28 cellular contexts compared by ENCODE assay signal in the genomic region with DNA sequence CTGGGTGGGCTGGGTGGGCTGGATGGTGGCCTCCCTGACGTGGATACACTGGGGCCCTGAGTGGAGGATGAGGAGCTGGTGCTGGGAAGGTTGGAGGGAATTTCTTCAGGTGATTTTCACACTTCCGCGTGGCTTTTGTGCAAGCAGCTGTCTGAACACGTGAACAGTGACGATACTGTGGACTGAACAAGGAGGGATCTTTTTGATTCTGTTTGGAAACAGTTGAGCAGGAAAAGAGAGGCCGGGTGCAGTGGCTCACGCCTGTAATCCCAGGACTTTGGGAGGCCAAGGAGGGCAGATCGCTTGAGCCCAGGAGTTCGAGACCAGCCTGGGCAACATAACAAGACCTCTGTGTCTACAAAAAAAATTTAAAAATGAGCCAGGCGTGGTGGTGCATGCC. TPM values are rescaled to one million over a fixed set of nuclear protein-coding genes. Genes with fewer than 3 reads are reported as not detected.
"Had no signal": no experiment of that assay in that cellular context is flagged by ENCODE, and none has a peak within 500 bp of the region (broad histone marks: within the 10 kb centered on the region; RNA-seq: fewer than 3 reads in every experiment).

No MANE protein-coding gene starts in this region.

- H3K36me3 ChIP-seq: brain microvascular endothelial cell, left ventricle myocardium inferior, spleen, thoracic aorta, upper lobe of left lung, WERI-Rb-1 had no signal

- H3K9me3 ChIP-seq: left ventricle myocardium inferior, spleen, thoracic aorta, upper lobe of left lung had no signal

- H3K4me1 ChIP-seq: foreskin keratinocyte, left ventricle myocardium inferior, spleen, upper lobe of left lung had no signal

- H3K4me3 ChIP-seq: left ventricle myocardium inferior, spleen, thoracic aorta, upper lobe of left lung had no signal

- H3K4me1 Mint-ChIP-seq: activated CD4-positive, alpha-beta T cell treated with anti-CD3 and anti-CD28 coated beads, Interleukin-2, amount 10 ng/mL, durations not matched to agents 7 days and 5 days; activated naive CD4-positive, alpha-beta T cell treated with anti-CD3 and anti-CD28 coated beads, Interleukin-2, amount 50 U/mL, for 24 hours; immature natural killer cell had no signal

- H3K4me3 Mint-ChIP-seq: activated CD4-positive, alpha-beta T cell treated with anti-CD3 and anti-CD28 coated beads, Interleukin-2, amount 10 ng/mL, durations not matched to agents 7 days and 5 days; activated CD8-positive, alpha-beta memory T cell treated with anti-CD3 and anti-CD28 coated beads, Interleukin-2, amount 10 ng/mL, durations not matched to agents 7 days and 5 days; activated CD8-positive, alpha-beta T cell treated with anti-CD3 and anti-CD28 coated beads for 36 hours; activated naive CD4-positive, alpha-beta T cell treated with anti-CD3 and anti-CD28 coated beads, Interleukin-2, amount 50 U/mL, for 24 hours; immature natural killer cell; T-helper 2 cell treated with Interferon-gamma antibody and Interleukin-4, amounts not matched to agents 5 μg/mL and 100 μg/mL, for 36 hours had no signal

- H3K27ac Mint-ChIP-seq: activated CD4-positive, alpha-beta T cell treated with anti-CD3 and anti-CD28 coated beads, Interleukin-2, amount 10 ng/mL, durations not matched to agents 7 days and 5 days; activated CD8-positive, alpha-beta memory T cell treated with anti-CD3 and anti-CD28 coated beads, Interleukin-2, amount 10 ng/mL, durations not matched to agents 7 days and 5 days; activated CD8-positive, alpha-beta T cell treated with anti-CD3 and anti-CD28 coated beads for 36 hours; activated naive CD4-positive, alpha-beta T cell treated with anti-CD3 and anti-CD28 coated beads, Interleukin-2, amount 50 U/mL, for 24 hours; immature natural killer cell; T-helper 2 cell treated with Interferon-gamma antibody and Interleukin-4, amounts not matched to agents 5 μg/mL and 100 μg/mL, for 36 hours had no signal

- H3K9me3 Mint-ChIP-seq: activated CD4-positive, alpha-beta T cell treated with anti-CD3 and anti-CD28 coated beads, Interleukin-2, amount 10 ng/mL, durations not matched to agents 7 days and 5 days; activated CD8-positive, alpha-beta T cell treated with anti-CD3 and anti-CD28 coated beads for 36 hours; activated naive CD4-positive, alpha-beta T cell treated with anti-CD3 and anti-CD28 coated beads, Interleukin-2, amount 50 U/mL, for 24 hours; immature natural killer cell; T-helper 2 cell treated with Interferon-gamma antibody and Interleukin-4, amounts not matched to agents 5 μg/mL and 100 μg/mL, for 36 hours had no signal

- H3K27ac ChIP-seq: brain microvascular endothelial cell, foreskin keratinocyte, left ventricle myocardium inferior, spleen, thoracic aorta, upper lobe of left lung, WERI-Rb-1 had no signal

- H3K36me3 Mint-ChIP-seq: activated CD8-positive, alpha-beta memory T cell treated with anti-CD3 and anti-CD28 coated beads, Interleukin-2, amount 10 ng/mL, durations not matched to agents 7 days and 5 days; activated naive CD4-positive, alpha-beta T cell treated with anti-CD3 and anti-CD28 coated beads, Interleukin-2, amount 50 U/mL, for 24 hours had no signal

- ATAC-seq: activated CD8-positive, alpha-beta memory T cell treated with anti-CD3 and anti-CD28 coated beads, Interleukin-2, amount 10 ng/mL, durations not matched to agents 7 days and 5 days; activated CD8-positive, alpha-beta T cell treated with anti-CD3 and anti-CD28 coated beads for 36 hours; foreskin keratinocyte had no signal

- H3K27me3 ChIP-seq: brain microvascular endothelial cell, foreskin keratinocyte, spleen, upper lobe of left lung had no signal

- H3K27me3 Mint-ChIP-seq: activated CD4-positive, alpha-beta T cell treated with anti-CD3 and anti-CD28 coated beads, Interleukin-2, amount 10 ng/mL, durations not matched to agents 7 days and 5 days; activated CD8-positive, alpha-beta memory T cell treated with anti-CD3 and anti-CD28 coated beads, Interleukin-2, amount 10 ng/mL, durations not matched to agents 7 days and 5 days; activated CD8-positive, alpha-beta T cell treated with anti-CD3 and anti-CD28 coated beads for 36 hours; activated naive CD4-positive, alpha-beta T cell treated with anti-CD3 and anti-CD28 coated beads, Interleukin-2, amount 50 U/mL, for 24 hours had no signal

- DNase-seq: activated CD4-positive, alpha-beta T cell treated with anti-CD3 and anti-CD28 coated beads, Interleukin-2, amount 10 ng/mL, durations not matched to agents 7 days and 5 days; activated CD4-positive, CD25-positive, alpha-beta regulatory T cell treated with anti-CD3 and anti-CD28 coated beads, Interleukin-2, amount 50 U/mL, for 72 hours; activated CD8-positive, alpha-beta memory T cell treated with anti-CD3 and anti-CD28 coated beads, Interleukin-2, amount 10 ng/mL, durations not matched to agents 7 days and 5 days; activated CD8-positive, alpha-beta T cell treated with anti-CD3 and anti-CD28 coated beads for 36 hours; activated effector memory CD4-positive, alpha-beta T cell treated with anti-CD3 and anti-CD28 coated beads, Interleukin-2, amount 50 U/mL, for 16 hours; activated T-cell treated with anti-CD3 and anti-CD28 coated beads for 4 hours; anterior cingulate cortex; brain microvascular endothelial cell; caudate nucleus; dermis blood vessel endothelial cell; effector memory CD4-positive, alpha-beta T cell; foreskin keratinocyte; immature natural killer cell; left ventricle myocardium inferior; mammary epithelial cell; midbrain; retina; spleen; stimulated activated CD4-positive, alpha-beta T cell treated with anti-CD3 and anti-CD28 coated beads, Interleukin-4, amount 100 ng/mL, for 24 hours; stimulated activated naive CD4-positive, alpha-beta T cell treated with Interleukin-2 at 50 U/mL for 16 hours; upper lobe of left lung; WERI-Rb-1 had no signal

RNA-seq across cellular contexts. Expression of a gene that starts 31.5 kb away (rescaled TPM):
- total RNA-seq: activated CD8-positive, alpha-beta T cell treated with anti-CD3 and anti-CD28 coated beads for 36 hours; dermis blood vessel endothelial cell; kidney epithelial cell; mammary epithelial cell; myocyte; osteoblast had no signal
- polyA plus RNA-seq: immature natural killer cell had no signal
